ENCODE assay signal across 8 cellular contexts in genomic region chr5:98770911-98771322, GRCh38. TPM values are rescaled to one million over a fixed set of nuclear protein-coding genes. Genes with fewer than 3 reads are reported as not detected.
DNase-seq lines count a peak whose midpoint lies in the region; ATAC-seq and TF ChIP-seq lines count a peak whose summit lies in the region.

No MANE protein-coding gene starts in this region.

- H3K9me3 ChIP-seq in BE2C (no peaks in the 10 kb centered on the region), subcutaneous abdominal adipose tissue (ENCODE audit: control insufficient read depth in 5 of 5, low read length in 5 of 5) (no peaks in the 10 kb centered on the region)

- H3K4me1 ChIP-seq in BE2C (no peaks in the 10 kb centered on the region; the same call in 1 of the 2 replicates), subcutaneous abdominal adipose tissue (ENCODE audit: control insufficient read depth in 5 of 5, insufficient read depth in 5 of 5, low read length in 5 of 5) (peaks cover 1 to 69% (median 58%) of the 10 kb centered on the region in 5 donors)

- TF ChIP-seq CTCF in BE2C (IDR thresholded peaks at IDR 0.05; ENCODE audit: low read depth, low read length), result no peak

- no peak for ATAC-seq in HG02981 (IDR thresholded peaks at IDR 0.05; ENCODE audit: unreplicated experiment)
- ATAC-seq in HG02870 (IDR thresholded peaks at IDR 0.05; ENCODE audit: unreplicated experiment), result no peak

- peaks cover 5% of the 10 kb centered on the region for H3K36me3 ChIP-seq in BE2C
- H3K36me3 ChIP-seq in subcutaneous abdominal adipose tissue (ENCODE audit: control insufficient read depth in 5 of 5, insufficient read depth in 5 of 5, low read length in 5 of 5), result no peaks in the 10 kb centered on the region

- peak overlapping the region; percentile 96 for H3K4me3 Mint-ChIP-seq in activated naive CD8-positive, alpha-beta T cell

- peak overlapping the region; percentile 85 for H3K27ac ChIP-seq in subcutaneous abdominal adipose tissue (ENCODE audit: low read depth, low read length)

- H3K4me3 ChIP-seq in BE2C (ENCODE audit: low read depth, low read length), result peak overlapping the region; percentile 85
- peak overlapping the region; percentile 75 to 90 (median 85) for H3K4me3 ChIP-seq in subcutaneous abdominal adipose tissue (ENCODE audit: low read depth in 1 of 5, low read length in 5 of 5)

- no peaks in the 10 kb centered on the region for H3K9me3 Mint-ChIP-seq in activated naive CD8-positive, alpha-beta T cell (ENCODE audit: low read depth)

- H3K9ac ChIP-seq in subcutaneous abdominal adipose tissue (ENCODE audit: low read length in 5 of 5), result peak overlapping the region; percentile 64 to 84 (median 73)

- H3K27me3 ChIP-seq in BE2C, result peaks cover 7% of the 10 kb centered on the region
- no peaks in the 10 kb centered on the region for H3K27me3 ChIP-seq in subcutaneous abdominal adipose tissue (ENCODE audit: control insufficient read depth in 5 of 5, insufficient read depth in 4 of 5, low read length in 5 of 5)

- no peaks in the 10 kb centered on the region for H3K36me3 Mint-ChIP-seq in activated naive CD8-positive, alpha-beta T cell

- H3K27ac Mint-ChIP-seq in activated naive CD8-positive, alpha-beta T cell, result peak overlapping the region; percentile 71

- DNase-seq in BE2C (no peak), H4 (ENCODE audit: low spot score) (peak; percentile 29), iris pigment epithelial cell (ENCODE audit: low read depth) (peak; percentile 44), amniotic stem cell (lab: John Stamatoyannopoulos, UW) (no peak)

- H3K4me1 Mint-ChIP-seq in activated naive CD8-positive, alpha-beta T cell (ENCODE audit: low read depth), result peaks cover 58% of the 10 kb centered on the region

- H3K27me3 Mint-ChIP-seq in activated naive CD8-positive, alpha-beta T cell, result peaks cover 11% of the 10 kb centered on the region

RNA-seq across cellular contexts. Expression of gene RGMB, which starts 2.5 kb away (rescaled TPM):
- polyA plus RNA-seq in BE2C (2012; ENCODE audit: insufficient read depth, insufficient read length, low read depth), result 37.2 TPM
- 9.2 and 14.3 TPM in 2 replicates for total RNA-seq in H4 (2014; rRNA removed; shearing (Covaris generic))

Comparison
In these comparisons a context has a peak if more than half of its experiments do, and no peak if none do; other contexts are left out.
1. DNase-seq: peak in H4 (single experiment) and iris pigment epithelial cell (single experiment); none in BE2C (single experiment) and amniotic stem cell (single experiment).